Comparison of ENCODE assay signal across 23 cellular contexts in the genomic region with DNA sequence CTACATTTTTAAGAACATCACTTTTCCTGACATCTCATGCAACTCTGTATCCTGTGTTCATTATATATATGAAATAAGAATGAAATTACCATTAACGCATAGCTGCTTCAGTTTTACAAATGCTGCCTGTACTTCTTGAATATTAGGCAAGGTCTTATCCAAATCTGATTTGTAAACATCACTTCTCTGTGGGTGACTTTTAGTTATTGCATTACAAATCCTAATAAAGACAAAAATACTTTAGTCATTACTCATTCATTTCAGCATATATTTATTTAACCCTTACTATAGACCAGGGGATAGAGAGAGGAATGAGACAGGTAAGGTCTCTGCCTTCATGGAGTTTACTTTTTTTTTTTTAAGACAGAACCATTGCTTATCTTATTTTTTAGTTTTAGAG. TPM values are rescaled to one million over a fixed set of nuclear protein-coding genes. Genes with fewer than 3 reads are reported as not detected.
DNase-seq lines count a peak whose midpoint lies in the region; ATAC-seq and TF ChIP-seq lines count a peak whose summit lies in the region.
"Had no signal": no experiment of that assay in that cellular context is flagged by ENCODE, and none has a peak within 500 bp of the region (broad histone marks: within the 10 kb centered on the region; RNA-seq: fewer than 3 reads in every experiment).

No MANE protein-coding gene starts in this region.

- no peak for TF ChIP-seq CTCF in fibroblast of pulmonary artery (IDR thresholded peaks at IDR 0.05; ENCODE audit: low read length, missing control alignments)
- TF ChIP-seq CTCF in GM10266 (IDR thresholded peaks at IDR 0.05; ENCODE audit: control insufficient read depth, insufficient read depth, low read depth, missing control alignments) = no peak

- H2BK5ac ChIP-seq in neuronal stem cell (ENCODE audit: low read length) = no peak overlapping the region

- H3K4me1 ChIP-seq in adipocyte (ENCODE audit: control insufficient read depth, insufficient read depth, low read length) (peaks cover 23% of the 10 kb centered on the region), neuronal stem cell (ENCODE audit: control insufficient read depth in 2 of 2, insufficient read depth in 1 of 2, low read depth in 1 of 2, low read length in 2 of 2) (peaks cover 0 to 1% of the 10 kb centered on the region in 2 donors)
- H3K4me1 ChIP-seq: ascending aorta had no signal

- H3K4me3 ChIP-seq in adipocyte (ENCODE audit: low read length) (no peak overlapping the region), fibroblast of pulmonary artery (replicated peaks; ENCODE audit: low read depth, low read length) (no peak overlapping the region), neuronal stem cell (ENCODE audit: low read length in 2 of 2) (no peak overlapping the region)
- H3K4me3 ChIP-seq: ascending aorta, hepatocyte, mucosa of descending colon, SJSA1 had no signal

- H3K36me3 ChIP-seq in adipocyte (ENCODE audit: control insufficient read depth, insufficient read depth, low read length, severe bottlenecking) = peaks cover 87% of the 10 kb centered on the region
- H3K36me3 ChIP-seq in neuronal stem cell (replicated peaks in 1 of 2; ENCODE audit: control insufficient read depth in 2 of 2, insufficient read depth in 2 of 2, low read length in 2 of 2) = peaks cover 18 to 94% of the 10 kb centered on the region in 2 donors

- H2BK15ac ChIP-seq in neuronal stem cell (ENCODE audit: low read length) = no peak overlapping the region

- no peak overlapping the region for H3K4me2 ChIP-seq in neuronal stem cell (ENCODE audit: insufficient read depth, low read length, poor library complexity, severe bottlenecking)
- H3K4me2 ChIP-seq: hepatocyte had no signal

- no peak overlapping the region for H4K91ac ChIP-seq in neuronal stem cell (ENCODE audit: low read depth, low read length, poor library complexity)

- H3K27me3 Mint-ChIP-seq in stimulated activated memory B cell treated with anti-CD40 and anti-IgM and Interleukin-4, amounts not matched to agents 10 μg/mL and 1 μg/mL and 100 μg/mL, for 72 hours = no peaks in the 10 kb centered on the region
- H3K27me3 Mint-ChIP-seq: activated naive CD4-positive, alpha-beta T cell treated with anti-CD3 and anti-CD28 coated beads, Interleukin-2, amount 10 ng/mL, durations not matched to agents 7 days and 5 days; effector memory CD8-positive, alpha-beta T cell; progenitor cell of endocrine pancreas had no signal

- H3K36me3 Mint-ChIP-seq in stimulated activated memory B cell treated with anti-CD40 and anti-IgM and Interleukin-4, amounts not matched to agents 10 μg/mL and 1 μg/mL and 100 μg/mL, for 72 hours = peaks cover 86% of the 10 kb centered on the region

- no peaks in the 10 kb centered on the region for H3K9me3 Mint-ChIP-seq in stimulated activated memory B cell treated with anti-CD40 and anti-IgM and Interleukin-4, amounts not matched to agents 10 μg/mL and 1 μg/mL and 100 μg/mL, for 72 hours
- H3K9me3 Mint-ChIP-seq: activated naive CD4-positive, alpha-beta T cell treated with anti-CD3 and anti-CD28 coated beads, Interleukin-2, amount 10 ng/mL, durations not matched to agents 7 days and 5 days; effector memory CD8-positive, alpha-beta T cell; immature natural killer cell had no signal

- no peak overlapping the region for H2AK5ac ChIP-seq in neuronal stem cell (ENCODE audit: low read depth, low read length)

- no peak overlapping the region for H2AFZ ChIP-seq in neuronal stem cell (ENCODE audit: low read length)
- H2AFZ ChIP-seq: hepatocyte had no signal

- DNase-seq in HCEC 1CT (peak; percentile 55), adipocyte (ENCODE audit: low read depth) (peak; percentile 8), fibroblast of pulmonary artery (ENCODE audit: low read depth) (peak; percentile 19), Right ventricle myocardium inferior (ENCODE audit: missing footprints) (no peak), neuronal stem cell (ENCODE audit: low spot score) (no peak), GM10266 (ENCODE audit: extremely low spot score) (no peak)
- DNase-seq: activated CD4-positive, CD25-positive, alpha-beta regulatory T cell treated with anti-CD3 and anti-CD28 coated beads, Interleukin-2, amount 50 U/mL, for 72 hours; activated CD8-positive, alpha-beta memory T cell treated with anti-CD3 and anti-CD28 coated beads for 24 hours; activated naive CD4-positive, alpha-beta T cell treated with anti-CD3 and anti-CD28 coated beads, Interleukin-2, amount 10 ng/mL, durations not matched to agents 7 days and 5 days; effector memory CD8-positive, alpha-beta T cell; immature natural killer cell; Kasumi-1; mucosa of descending colon; NCI-H1048; NCI-H187 treated with DMSO at 0.1 percent for 48 hours; NCI-H2227 treated with DMSO at 0.1 percent for 48 hours; NCI-H774; nephron progenitor cell had no signal

- H3K27ac Mint-ChIP-seq in stimulated activated memory B cell treated with anti-CD40 and anti-IgM and Interleukin-4, amounts not matched to agents 10 μg/mL and 1 μg/mL and 100 μg/mL, for 72 hours = peak overlapping the region; percentile 27
- H3K27ac Mint-ChIP-seq: activated naive CD4-positive, alpha-beta T cell treated with anti-CD3 and anti-CD28 coated beads, Interleukin-2, amount 10 ng/mL, durations not matched to agents 7 days and 5 days; immature natural killer cell; nephron progenitor cell; progenitor cell of endocrine pancreas had no signal

- H3K18ac ChIP-seq in neuronal stem cell (ENCODE audit: low read length) = no peak overlapping the region

- no peak overlapping the region for H3K27ac ChIP-seq in neuronal stem cell (replicated peaks; ENCODE audit: low read length)
- H3K27ac ChIP-seq: ascending aorta, hepatocyte, SJSA1 had no signal

- H3K23ac ChIP-seq in neuronal stem cell (ENCODE audit: low read depth, low read length, poor library complexity) = no peak overlapping the region

- no peaks in the 10 kb centered on the region for H3K79me1 ChIP-seq in neuronal stem cell (ENCODE audit: low read depth, low read length)

- H3K9me3 ChIP-seq in adipocyte (ENCODE audit: control insufficient read depth, low read length) = no peaks in the 10 kb centered on the region
- H3K9me3 ChIP-seq in neuronal stem cell (replicated peaks in 1 of 2; ENCODE audit: control insufficient read depth in 2 of 2, insufficient read depth in 1 of 2, low read depth in 1 of 2, low read length in 2 of 2) = peaks cover 2 to 6% of the 10 kb centered on the region in 2 donors
- H3K9me3 ChIP-seq: ascending aorta, mucosa of descending colon, SJSA1 had no signal

- no peak overlapping the region for H2BK12ac ChIP-seq in neuronal stem cell (ENCODE audit: low read length)

- no peak overlapping the region for H3K4me3 Mint-ChIP-seq in stimulated activated memory B cell treated with anti-CD40 and anti-IgM and Interleukin-4, amounts not matched to agents 10 μg/mL and 1 μg/mL and 100 μg/mL, for 72 hours
- H3K4me3 Mint-ChIP-seq: activated naive CD4-positive, alpha-beta T cell treated with anti-CD3 and anti-CD28 coated beads, Interleukin-2, amount 10 ng/mL, durations not matched to agents 7 days and 5 days; effector memory CD8-positive, alpha-beta T cell; immature natural killer cell; nephron progenitor cell had no signal

- H4K8ac ChIP-seq in neuronal stem cell (ENCODE audit: low read depth, low read length) = no peak overlapping the region

- intact Hi-C loops in Right ventricle myocardium inferior (cut with DNase I) = no loop called here

- ATAC-seq in stimulated activated memory B cell treated with anti-CD40 and anti-IgM and Interleukin-4, amounts not matched to agents 10 μg/mL and 1 μg/mL and 100 μg/mL, for 72 hours = no peak
- ATAC-seq in Right ventricle myocardium inferior = no peak
- ATAC-seq: effector memory CD8-positive, alpha-beta T cell had no signal

- H3K14ac ChIP-seq in neuronal stem cell (ENCODE audit: low read length) = no peak overlapping the region

- H3K4me1 Mint-ChIP-seq in stimulated activated memory B cell treated with anti-CD40 and anti-IgM and Interleukin-4, amounts not matched to agents 10 μg/mL and 1 μg/mL and 100 μg/mL, for 72 hours = peaks cover 10% of the 10 kb centered on the region
- H3K4me1 Mint-ChIP-seq: nephron progenitor cell had no signal

- no peaks in the 10 kb centered on the region for H3K27me3 ChIP-seq in adipocyte (replicated peaks; ENCODE audit: control insufficient read depth, insufficient read depth, low read length)
- H3K27me3 ChIP-seq in neuronal stem cell (ENCODE audit: control insufficient read depth in 3 of 3, insufficient read depth in 3 of 3, low read depth in 1 of 3, low read length in 3 of 3) = no peaks in the 10 kb centered on the region
- H3K27me3 ChIP-seq: ascending aorta, hepatocyte, SJSA1 had no signal

- no peak overlapping the region for H3K4ac ChIP-seq in neuronal stem cell (ENCODE audit: low read length)

- H2BK120ac ChIP-seq in neuronal stem cell (ENCODE audit: low read depth, low read length) = no peak overlapping the region

- no CpG with 5 or more reads among the region's 1 CpG for WGBS in neuronal stem cell (ENCODE audit: extremely low coverage in 2 of 2, insufficient read length in 2 of 2, insufficient replicate concordance in 1 of 2), 2 donors

- no peak overlapping the region for H3K9ac ChIP-seq in adipocyte (ENCODE audit: low read length)
- no peak overlapping the region for H3K9ac ChIP-seq in neuronal stem cell (ENCODE audit: low read depth, low read length, poor library complexity)

RNA-seq across cellular contexts. Expression of gene MTMR10, which starts 36.8 kb away (rescaled TPM):
- total RNA-seq in Right ventricle myocardium inferior = 31.4 TPM
- polyA plus RNA-seq in neuronal stem cell (2013, experiment 1 of 2) = 7.8 TPM
- polyA plus RNA-seq in neuronal stem cell (2013, experiment 2 of 2) = 7.9 TPM

RNA-seq across cellular contexts. Expression of gene FAN1, which starts 51.0 kb away (rescaled TPM):
- 23.5 TPM for total RNA-seq in Right ventricle myocardium inferior
- 13.8 TPM for polyA plus RNA-seq in neuronal stem cell (2013, experiment 1 of 2)
- polyA plus RNA-seq in neuronal stem cell (2013, experiment 2 of 2) = 13.3 TPM

Comparison
In these comparisons a context has a peak if more than half of its experiments do, and no peak if none do; other contexts are left out.
1. DNase-seq: peak in HCEC 1CT (single experiment), adipocyte (single experiment) and fibroblast of pulmonary artery (single experiment); none in Right ventricle myocardium inferior (single experiment), neuronal stem cell (single experiment) and GM10266 (single experiment).